Comparison of ENCODE assay signal across 21 cellular contexts in genomic region chr3:124420392-124420791, GRCh38.
A peak's percentile ranks its signal among the peaks of the same experiment; 100 is the strongest.
DNase-seq lines count a peak whose midpoint lies in the region; ATAC-seq, FAIRE-seq and TF ChIP-seq lines count a peak whose summit lies in the region.
"Had no signal": no experiment of that assay in that cellular context is flagged by ENCODE, and none has a peak within 500 bp of the region (broad histone marks: within the 10 kb centered on the region; RNA-seq: fewer than 3 reads in every experiment).

No MANE protein-coding gene starts in this region.

- H3K4me1 Mint-ChIP-seq in glutamatergic neuron (ENCODE audit: low read depth, unreplicated experiment) = peaks cover 8% of the 10 kb centered on the region
- H3K4me1 Mint-ChIP-seq in activated naive CD8-positive, alpha-beta T cell treated with anti-CD3 and anti-CD28 coated beads, Interleukin-2, amount 50 U/mL, for 24 hours = no peaks in the 10 kb centered on the region
- H3K4me1 Mint-ChIP-seq: CD4-positive, alpha-beta memory T cell had no signal

- DNase-seq in Right ventricle myocardium inferior (ENCODE audit: missing footprints) = no peak
- no peak for DNase-seq in left ventricle myocardium inferior
- no peak for DNase-seq in glutamatergic neuron
- DNase-seq in sciatic nerve (ENCODE audit: low spot score) = no peak
- DNase-seq in activated naive CD8-positive, alpha-beta T cell treated with anti-CD3 and anti-CD28 coated beads, Interleukin-2, amount 50 U/mL, for 24 hours = no peak
- no peak for DNase-seq in GM12892 (ENCODE audit: insufficient read length)
- DNase-seq: ACHN; Caco-2; CD4-positive, alpha-beta memory T cell; Kasumi-1; NCI-H1694; NCI-H2081 treated with DMSO at 0.1 percent for 48 hours; NCI-H2171 treated with DMSO at 0.1 percent for 48 hours; NCI-H524 treated with DMSO at 0.1 percent for 48 hours; Peyer's patch had no signal

- H3K27me3 ChIP-seq in left ventricle myocardium inferior (ENCODE audit: low read depth) = no peaks in the 10 kb centered on the region
- H3K27me3 ChIP-seq: BLaER1 treated with 17β-estradiol and CSF1 and Interleukin-3, amounts not matched to agents 10 nM and 100 nM; Peyer's patch had no signal

- TF ChIP-seq CTCF in left ventricle myocardium inferior (IDR thresholded peaks at IDR 0.05; ENCODE audit: borderline replicate concordance) (no peak), glutamatergic neuron (IDR thresholded peaks at IDR 0.05; ENCODE audit: partially characterized antibody, unreplicated experiment) (no peak)

- no peak overlapping the region for H3K4me3 Mint-ChIP-seq in glutamatergic neuron (ENCODE audit: unreplicated experiment)
- no peak overlapping the region for H3K4me3 Mint-ChIP-seq in activated naive CD8-positive, alpha-beta T cell treated with anti-CD3 and anti-CD28 coated beads, Interleukin-2, amount 50 U/mL, for 24 hours
- H3K4me3 Mint-ChIP-seq: CD4-positive, alpha-beta memory T cell had no signal

- no peak for FAIRE-seq in GM12892 (lab: Jason Lieb, UNC)
- FAIRE-seq: GM12891, H1 had no signal

- peaks cover 18% of the 10 kb centered on the region for H3K4me1 ChIP-seq in left ventricle myocardium inferior
- H3K4me1 ChIP-seq: BLaER1 treated with 17β-estradiol and CSF1 and Interleukin-3, amounts not matched to agents 10 nM and 100 nM; Caco-2; Peyer's patch had no signal

- peaks cover 15% of the 10 kb centered on the region for H3K9me3 Mint-ChIP-seq in glutamatergic neuron (ENCODE audit: unreplicated experiment)
- no peaks in the 10 kb centered on the region for H3K9me3 Mint-ChIP-seq in activated naive CD8-positive, alpha-beta T cell treated with anti-CD3 and anti-CD28 coated beads, Interleukin-2, amount 50 U/mL, for 24 hours
- H3K9me3 Mint-ChIP-seq: CD4-positive, alpha-beta memory T cell had no signal

- H3K36me3 Mint-ChIP-seq in glutamatergic neuron (ENCODE audit: unreplicated experiment) = peaks cover 4% of the 10 kb centered on the region
- H3K36me3 Mint-ChIP-seq in activated naive CD8-positive, alpha-beta T cell treated with anti-CD3 and anti-CD28 coated beads, Interleukin-2, amount 50 U/mL, for 24 hours (ENCODE audit: low read depth) = no peaks in the 10 kb centered on the region
- H3K36me3 Mint-ChIP-seq: CD4-positive, alpha-beta memory T cell had no signal

- H3K27me3 Mint-ChIP-seq in glutamatergic neuron (ENCODE audit: unreplicated experiment) = peaks cover 14% of the 10 kb centered on the region
- peaks cover 6% of the 10 kb centered on the region for H3K27me3 Mint-ChIP-seq in activated naive CD8-positive, alpha-beta T cell treated with anti-CD3 and anti-CD28 coated beads, Interleukin-2, amount 50 U/mL, for 24 hours

- peak overlapping the region; percentile 30 for H3K27ac Mint-ChIP-seq in glutamatergic neuron (ENCODE audit: unreplicated experiment)
- H3K27ac Mint-ChIP-seq in activated naive CD8-positive, alpha-beta T cell treated with anti-CD3 and anti-CD28 coated beads, Interleukin-2, amount 50 U/mL, for 24 hours = no peak overlapping the region
- H3K27ac Mint-ChIP-seq: CD4-positive, alpha-beta memory T cell had no signal

- ATAC-seq in Right ventricle myocardium inferior = peak; percentile 39
- ATAC-seq in sciatic nerve = peak; percentile 28
- no peak for ATAC-seq in activated naive CD8-positive, alpha-beta T cell treated with anti-CD3 and anti-CD28 coated beads, Interleukin-2, amount 50 U/mL, for 24 hours
- ATAC-seq in HG03097 (IDR thresholded peaks at IDR 0.05; ENCODE audit: low FRiP score, unreplicated experiment) = no peak
- no peak for ATAC-seq in GM18517 (IDR thresholded peaks at IDR 0.05; ENCODE audit: unreplicated experiment)

- H3K27ac ChIP-seq in left ventricle myocardium inferior (replicated peaks) = no peak overlapping the region
- H3K27ac ChIP-seq: 22Rv1; BLaER1 treated with 17β-estradiol and CSF1 and Interleukin-3, amounts not matched to agents 10 nM and 100 nM; Peyer's patch had no signal

- no peaks in the 10 kb centered on the region for H3K9me3 ChIP-seq in left ventricle myocardium inferior (replicated peaks)
- H3K9me3 ChIP-seq: BLaER1 treated with 17β-estradiol and CSF1 and Interleukin-3, amounts not matched to agents 10 nM and 100 nM; Caco-2; Peyer's patch had no signal

- no peak overlapping the region for H3K4me3 ChIP-seq in left ventricle myocardium inferior
- H3K4me3 ChIP-seq: BLaER1 treated with 17β-estradiol and CSF1 and Interleukin-3, amounts not matched to agents 10 nM and 100 nM; Peyer's patch had no signal

- intact Hi-C loops in Right ventricle myocardium inferior (cut with DNase I) (no loop called here), left ventricle myocardium inferior (cut with micrococcal nuclease) (no loop called here), sciatic nerve (cut with DNase I) (no loop called here)

- H3K36me3 ChIP-seq in left ventricle myocardium inferior = peaks cover 41% of the 10 kb centered on the region
- H3K36me3 ChIP-seq: Peyer's patch had no signal

- TF ChIP-seq POLR2A in GM12892 (IDR thresholded peaks at IDR 0.05; ENCODE audit: low read depth, low read length) = no peak

Comparison
In these comparisons a context has a peak if more than half of its experiments do, and no peak if none do; other contexts are left out.
1. ATAC-seq: peak in Right ventricle myocardium inferior (single experiment) and sciatic nerve (single experiment); none in activated naive CD8-positive, alpha-beta T cell treated with anti-CD3 and anti-CD28 coated beads, Interleukin-2, amount 50 U/mL, for 24 hours (single experiment), HG03097 (single experiment) and GM18517 (single experiment).